Comparison of ENCODE assay signal across 9 cellular contexts in genomic region chr20:46056970-46057855, GRCh38. TPM values are rescaled to one million over a fixed set of nuclear protein-coding genes. Genes with fewer than 3 reads are reported as not detected.
A peak's percentile ranks its signal among the peaks of the same experiment; 100 is the strongest.
DNase-seq lines count a peak whose midpoint lies in the region; ATAC-seq, FAIRE-seq and TF ChIP-seq lines count a peak whose summit lies in the region.
"Had no signal": no experiment of that assay in that cellular context is flagged by ENCODE, and none has a peak within 500 bp of the region (broad histone marks: within the 10 kb centered on the region; RNA-seq: fewer than 3 reads in every experiment).

No MANE protein-coding gene starts in this region.

- intact Hi-C loops in colonic mucosa (cut with DNase I): no loop called here
- intact Hi-C loops in left lung (cut with DNase I): no loop called here

- TF ChIP-seq CTCF in colonic mucosa (IDR thresholded peaks at IDR 0.05): no peak
- no peak for TF ChIP-seq CTCF in left lung (IDR thresholded peaks at IDR 0.05)
- no peak for TF ChIP-seq CTCF in Peyer's patch (IDR thresholded peaks at IDR 0.05)

- H3K4me3 ChIP-seq in colonic mucosa (no peak overlapping the region), left lung (peak overlapping the region in 1 of 2 donors; percentile 32), Peyer's patch (no peak overlapping the region)

- peak; percentile 47 for ATAC-seq in left lung
- no peak for ATAC-seq in GM19397 (IDR thresholded peaks at IDR 0.05; ENCODE audit: unreplicated experiment)
- ATAC-seq in HG02870 (IDR thresholded peaks at IDR 0.05; ENCODE audit: unreplicated experiment): no peak

- H3K9ac ChIP-seq in colonic mucosa (ENCODE audit: low read depth in 2 of 2, low read length in 2 of 2): no peak overlapping the region

- FAIRE-seq in HTR-8/SVneo (lab: Jason Lieb, UNC): no peak

- DNase-seq in ACHN (peak; percentile 27), HTR-8/SVneo (ENCODE audit: insufficient read length, low spot score) (peak; percentile 70), colonic mucosa (peak; percentile 33), left lung (peak; percentile 46 to 78), Peyer's patch (no peak), T-helper 9 cell (no peak)
- DNase-seq: NCI-H146 had no signal

- H3K27ac ChIP-seq in colonic mucosa (no peak overlapping the region), left lung (no peak overlapping the region), Peyer's patch (no peak overlapping the region)

- no peaks in the 10 kb centered on the region for H3K36me3 ChIP-seq in colonic mucosa
- peaks cover 0 to 23% of the 10 kb centered on the region in 2 donors for H3K36me3 ChIP-seq in left lung
- peaks cover 0 to 23% (median 0%) of the 10 kb centered on the region in 3 donors for H3K36me3 ChIP-seq in Peyer's patch

- no peaks in the 10 kb centered on the region for H3K4me1 ChIP-seq in colonic mucosa
- peaks cover 10 to 51% of the 10 kb centered on the region in 2 donors for H3K4me1 ChIP-seq in left lung
- peaks cover 0 to 24% (median 8%) of the 10 kb centered on the region in 4 donors for H3K4me1 ChIP-seq in Peyer's patch

- no peaks in the 10 kb centered on the region for H3K9me3 ChIP-seq in colonic mucosa
- H3K9me3 ChIP-seq in left lung: no peaks in the 10 kb centered on the region
- peaks cover 0 to 6% (median 0%) of the 10 kb centered on the region in 4 donors for H3K9me3 ChIP-seq in Peyer's patch

- in situ Hi-C loops in ACHN (cut with HindIII; ENCODE audit: low pct_ligation_motif_present, low pct_unique_long_range_greater_than_20kb, low sequenced_read_pairs): no loop called here

- H3K27me3 ChIP-seq in colonic mucosa: no peaks in the 10 kb centered on the region
- H3K27me3 ChIP-seq in left lung: peaks cover 13 to 36% of the 10 kb centered on the region in 2 donors
- H3K27me3 ChIP-seq in Peyer's patch: no peaks in the 10 kb centered on the region

- TF ChIP-seq POLR2A in Peyer's patch (IDR thresholded peaks at IDR 0.05): no peak

RNA-seq across cellular contexts. Expression of gene SLC12A5, which starts 28.2 kb away (rescaled TPM):
- total RNA-seq in colonic mucosa (under 1 TPM in 1 of 2 donors, not detected in 1; 0.96 TPM), left lung (1 to 10 TPM in 1 of 2 donors, under 1 TPM in 1; 0.71 to 1.5 TPM), Peyer's patch (not detected)

RNA-seq across cellular contexts. Expression of gene NCOA5, which starts 32.5 kb away (rescaled TPM):
- total RNA-seq in colonic mucosa (10 to 100 TPM; 20.4 to 32.1 TPM), left lung (10 to 100 TPM; 20.6 to 23.8 TPM), Peyer's patch (10 to 100 TPM; 20.5 to 65.2 (median 24.9) TPM)

RNA-seq across cellular contexts. Expression of gene MMP9, which starts 48.5 kb away (rescaled TPM):
- total RNA-seq in colonic mucosa (1 to 10 TPM; 1.3 to 4.0 TPM), left lung (10 to 100 TPM in 1 of 2 donors, 1 to 10 TPM in 1; 2.5 to 25.8 TPM), Peyer's patch (1 to 10 TPM in 2 of 4 donors, not detected in 2; 1.1 to 2.5 TPM)

Comparison
In these comparisons a context has a peak if more than half of its experiments do, and no peak if none do; other contexts are left out.
1. DNase-seq: peak in ACHN (single experiment), HTR-8/SVneo (single experiment), colonic mucosa (single experiment) and left lung (2 of 2); none in Peyer's patch (0 of 3) and T-helper 9 cell (single experiment).